In genomic region chr13:106100261-106100919, GRCh38 we compare ENCODE assay signal across 9 cellular contexts.
DNase-seq lines count a peak whose midpoint lies in the region; ATAC-seq and TF ChIP-seq lines count a peak whose summit lies in the region.
"Had no signal": no experiment of that assay in that cellular context is flagged by ENCODE, and none has a peak within 500 bp of the region (broad histone marks: within the 10 kb centered on the region; RNA-seq: fewer than 3 reads in every experiment).

No MANE protein-coding gene starts in this region.

- intact Hi-C loops in left colon (cut with DNase I, micrococcal nuclease): no loop called here
- intact Hi-C loops in activated naive CD4-positive, alpha-beta T cell treated with anti-CD3 and anti-CD28 coated beads for 36 hours (cut with micrococcal nuclease): no loop called here

- no peaks in the 10 kb centered on the region for H3K36me3 Mint-ChIP-seq in activated naive CD4-positive, alpha-beta T cell treated with anti-CD3 and anti-CD28 coated beads for 36 hours (ENCODE audit: low read depth)

- H3K27me3 Mint-ChIP-seq in activated naive CD4-positive, alpha-beta T cell treated with anti-CD3 and anti-CD28 coated beads for 36 hours (ENCODE audit: low read depth): peaks cover 7% of the 10 kb centered on the region

- peak; percentile 88 for DNase-seq in SW480 (ENCODE audit: low spot score)
- DNase-seq in left colon: peak; percentile 80 to 93
- DNase-seq in NCI-H82 (lab: John Stamatoyannopoulos, UW): no peak
- DNase-seq in activated naive CD4-positive, alpha-beta T cell treated with anti-CD3 and anti-CD28 coated beads for 36 hours: no peak
- no peak for DNase-seq in NCI-H1694 (lab: John Stamatoyannopoulos, UW)
- no peak for DNase-seq in EL

- H3K27ac ChIP-seq in C4-2B: peak overlapping the region; percentile 6; the same call in 1 of the 2 replicates

- peak; percentile 71 for ATAC-seq in HG02678 (IDR thresholded peaks at IDR 0.05; ENCODE audit: unreplicated experiment)
- ATAC-seq in left colon: peak; percentile 75
- ATAC-seq: activated CD4-positive, CD25-positive, alpha-beta regulatory T cell treated with anti-CD3 and anti-CD28 coated beads, Interleukin-2, amount 50 U/mL, for 24 hours had no signal

- no peak overlapping the region for H3K27ac Mint-ChIP-seq in activated naive CD4-positive, alpha-beta T cell treated with anti-CD3 and anti-CD28 coated beads for 36 hours

- CTCF ChIA-PET in activated naive CD4-positive, alpha-beta T cell treated with anti-CD3 and anti-CD28 coated beads for 36 hours (lab: Charles Lee): no interaction called here

- no peaks in the 10 kb centered on the region for H3K4me1 Mint-ChIP-seq in activated naive CD4-positive, alpha-beta T cell treated with anti-CD3 and anti-CD28 coated beads for 36 hours (ENCODE audit: low read depth)

- no peak for TF ChIP-seq CTCF in C4-2B (conservative IDR thresholded peaks at IDR 0.05)

- no peak overlapping the region for H3K4me3 Mint-ChIP-seq in activated naive CD4-positive, alpha-beta T cell treated with anti-CD3 and anti-CD28 coated beads for 36 hours

- H3K9me3 Mint-ChIP-seq in activated naive CD4-positive, alpha-beta T cell treated with anti-CD3 and anti-CD28 coated beads for 36 hours: no peaks in the 10 kb centered on the region

Comparison
In these comparisons a context has a peak if more than half of its experiments do, and no peak if none do; other contexts are left out.
1. DNase-seq: peak in SW480 (single experiment) and left colon (2 of 2); none in NCI-H82 (single experiment), activated naive CD4-positive, alpha-beta T cell treated with anti-CD3 and anti-CD28 coated beads for 36 hours (single experiment), NCI-H1694 (single experiment) and EL (single experiment).